25 cellular contexts compared by ENCODE assay signal in the genomic region with DNA sequence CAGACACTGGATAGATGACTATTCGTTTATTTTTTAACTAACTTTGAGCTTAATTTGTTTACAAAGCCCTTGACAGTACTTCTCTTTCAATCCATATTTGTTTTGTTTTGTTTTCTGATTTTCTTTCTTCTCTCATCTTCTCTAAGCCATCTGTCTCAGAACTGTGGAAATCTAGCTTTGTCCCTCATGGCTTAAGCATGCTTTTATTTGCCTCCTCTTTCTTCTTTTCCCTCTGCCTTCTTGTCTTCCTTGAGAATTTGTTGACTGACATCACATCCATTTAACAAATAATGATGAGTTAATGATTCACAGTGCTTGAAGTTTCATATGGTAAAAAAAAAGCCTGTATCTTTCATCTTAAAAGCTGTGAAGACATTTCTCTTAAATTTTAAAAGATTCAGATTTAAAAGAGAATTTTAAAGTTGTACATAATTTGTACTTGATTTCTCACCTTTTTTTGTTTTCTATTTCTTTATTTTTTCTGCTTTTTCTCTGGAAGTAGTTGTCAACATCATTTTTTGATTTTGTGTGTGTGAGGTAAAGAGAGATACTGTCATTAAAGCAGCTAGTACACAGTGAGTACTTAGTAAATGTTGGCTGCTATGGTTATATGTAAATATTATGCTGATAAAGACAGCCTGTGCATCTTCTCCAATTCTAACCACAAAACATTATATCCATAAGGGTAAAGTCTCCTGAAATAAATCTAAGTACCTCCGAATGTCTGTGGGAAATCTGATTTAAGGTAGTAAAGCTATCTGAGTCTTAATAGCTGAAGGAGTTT. TPM values are rescaled to one million over a fixed set of nuclear protein-coding genes. Genes with fewer than 3 reads are reported as not detected.
"Had no signal": no experiment of that assay in that cellular context is flagged by ENCODE, and none has a peak within 500 bp of the region (broad histone marks: within the 10 kb centered on the region; RNA-seq: fewer than 3 reads in every experiment).

No MANE protein-coding gene starts in this region.

- H3K4me3 ChIP-seq: adrenal gland, breast epithelium, SJCRH30 had no signal

- H3K27ac ChIP-seq: adrenal gland, breast epithelium, SJCRH30, WERI-Rb-1 had no signal

- H3K4me2 ChIP-seq: SK-N-SH had no signal

- H3K9me3 ChIP-seq: adrenal gland, SJCRH30, SK-N-SH had no signal

- DNase-seq: activated CD4-positive, alpha-beta T cell treated with anti-CD3 and anti-CD28 coated beads for 4 hours; activated CD8-positive, alpha-beta memory T cell treated with anti-CD3 and anti-CD28 coated beads, Interleukin-2, amount 50 U/mL, for 48 hours; activated CD8-positive, alpha-beta T cell treated with anti-CD3 and anti-CD28 coated beads, Interleukin-2, amount 10 ng/mL, durations not matched to agents 7 days and 5 days; activated naive CD4-positive, alpha-beta T cell treated with anti-CD3 and anti-CD28 coated beads, Interleukin-2, amount 50 U/mL, for 16 hours; activated naive CD8-positive, alpha-beta T cell treated with anti-CD3 and anti-CD28 coated beads, Interleukin-2, amount 10 ng/mL, durations not matched to agents 7 days and 5 days; activated T-cell treated with anti-CD3 and anti-CD28 coated beads, Interleukin-2, amount 50 U/mL, for 1 hour; adrenal gland; aorta; central memory CD4-positive, alpha-beta T cell; KG1; NCI-H1048; NCI-H146; NCI-H187 treated with DMSO at 0.1 percent for 48 hours; NCI-H2107; NCI-H446; NCI-H524; SJCRH30; SK-N-SH; T-helper 1 cell; WERI-Rb-1 had no signal

- H3K4me1 ChIP-seq: adrenal gland, breast epithelium, SJCRH30 had no signal

- H3K36me3 ChIP-seq: adrenal gland, breast epithelium, SJCRH30, WERI-Rb-1 had no signal

- ATAC-seq: activated CD4-positive, CD25-positive, alpha-beta regulatory T cell treated with anti-CD3 and anti-CD28 coated beads, Interleukin-2, amount 50 U/mL, for 24 hours; activated CD8-positive, alpha-beta T cell treated with anti-CD3 and anti-CD28 coated beads, Interleukin-2, amount 10 ng/mL, durations not matched to agents 7 days and 5 days had no signal

- H3K27me3 ChIP-seq: adrenal gland, breast epithelium, SJCRH30 had no signal

RNA-seq across cellular contexts. Expression of a gene that starts 13.9 kb away (rescaled TPM):
- total RNA-seq: activated CD8-positive, alpha-beta T cell treated with anti-CD3 and anti-CD28 coated beads, Interleukin-2, amount 10 ng/mL, durations not matched to agents 7 days and 5 days; OCI-LY7; T-helper 2 cell treated with Interferon-gamma antibody and Interleukin-4, amounts not matched to agents 100 ng/mL and 5 ng/mL, for 36 hours had no signal
- polyA plus RNA-seq: IgD-negative memory B cell had no signal
